ENCODE assay signal across 19 cellular contexts in the genomic region with DNA sequence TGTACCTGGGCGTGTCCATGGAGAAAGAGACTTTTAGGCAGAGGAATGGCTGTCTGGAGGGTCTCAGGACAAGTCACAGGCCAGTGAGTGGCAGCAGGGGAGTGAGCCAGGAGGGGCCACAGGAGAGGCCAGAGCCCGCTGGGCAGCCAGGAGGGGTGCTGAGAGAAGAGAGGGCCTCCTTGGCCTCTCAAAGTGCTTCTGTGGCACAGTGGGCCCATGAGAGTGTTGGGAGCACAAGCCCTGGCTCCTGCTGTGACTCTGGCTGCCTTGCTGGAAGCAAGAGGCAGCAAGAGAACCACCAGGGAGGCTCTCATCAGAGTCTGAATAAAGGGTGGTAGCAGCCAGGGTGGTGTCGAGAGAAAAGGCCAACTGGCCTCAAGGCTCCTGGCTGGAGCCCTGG.
A peak's percentile ranks its signal among the peaks of the same experiment; 100 is the strongest.
DNase-seq lines count a peak whose midpoint lies in the region; ATAC-seq, FAIRE-seq and TF ChIP-seq lines count a peak whose summit lies in the region.
"Had no signal": no experiment of that assay in that cellular context is flagged by ENCODE, and none has a peak within 500 bp of the region (broad histone marks: within the 10 kb centered on the region; RNA-seq: fewer than 3 reads in every experiment).

No MANE protein-coding gene starts in this region.

- no peak overlapping the region for H2AK5ac ChIP-seq in H1 (ENCODE audit: low read depth, low read length)

- H3K18ac ChIP-seq in H1 (ENCODE audit: extremely low read depth, low read length) = no peak overlapping the region

- no peak overlapping the region for H2AFZ ChIP-seq in H1 (ENCODE audit: low read length)
- H2AFZ ChIP-seq: hepatocyte had no signal

- 97% methylated on average over 3 of the region's 3 CpGs; no CpG with 5 or more reads in 1 of the 2 experiments for WGBS in H1 (ENCODE audit: extremely low coverage in 1 of 2, insufficient coverage in 1 of 2, insufficient read length in 1 of 2, insufficient replicate concordance in 2 of 2, low coverage in 1 of 2, low lambda C conversion rate in 2 of 2, missing lambda C conversion rate in 1 of 2), 2 experiments

- no peak overlapping the region for H3K4me2 ChIP-seq in H1 (ENCODE audit: insufficient read depth in 1 of 2, low read depth in 2 of 2, low read length in 2 of 2)
- H3K4me2 ChIP-seq: hepatocyte had no signal

- H3K4me1 Mint-ChIP-seq in activated CD4-positive, alpha-beta T cell treated with anti-CD3 and anti-CD28 coated beads, Interleukin-2, amount 10 ng/mL, durations not matched to agents 24 days and 14 days = peaks cover 53% of the 10 kb centered on the region
- H3K4me1 Mint-ChIP-seq in stimulated activated naive CD8-positive, alpha-beta T cell treated with anti-CD3 and anti-CD28 coated beads, Interleukin-15, amount 100 ng/mL, for 72 hours = peaks cover 83% of the 10 kb centered on the region

- no peak for ATAC-seq in stimulated activated naive CD8-positive, alpha-beta T cell treated with anti-CD3 and anti-CD28 coated beads, Interleukin-15, amount 100 ng/mL, for 72 hours
- ATAC-seq in stimulated activated naive CD8-positive, alpha-beta T cell treated with anti-CD3 and anti-CD28 coated beads, Interleukin-15, Interleukin-2, amounts not matched to agents 100 U/mL and 50 U/mL, for 24 hours = no peak
- no peak for ATAC-seq in HG03354 (IDR thresholded peaks at IDR 0.05; ENCODE audit: poor library complexity, severe bottlenecking, unreplicated experiment)

- POLR2A ChIA-PET in H1 (lab: Charles Lee; ENCODE audit: partially characterized antibody) = no interaction called here

- no peak overlapping the region for H2BK20ac ChIP-seq in H1 (ENCODE audit: low read length)

- H3K27ac Mint-ChIP-seq in activated CD4-positive, alpha-beta T cell treated with anti-CD3 and anti-CD28 coated beads, Interleukin-2, amount 10 ng/mL, durations not matched to agents 24 days and 14 days = peak overlapping the region; percentile 2
- peak overlapping the region; percentile 40 to 65 for H3K27ac Mint-ChIP-seq in stimulated activated naive CD8-positive, alpha-beta T cell treated with anti-CD3 and anti-CD28 coated beads, Interleukin-15, amount 100 ng/mL, for 72 hours

- no peaks in the 10 kb centered on the region for H3K79me2 ChIP-seq in H1 (ENCODE audit: control insufficient read depth in 1 of 2, insufficient read depth in 2 of 2, low read length in 2 of 2)
- H3K79me2 ChIP-seq: hepatocyte had no signal

- H4K91ac ChIP-seq in H1 (replicated peaks; ENCODE audit: insufficient read length, low read length) = no peak overlapping the region

- intact Hi-C loops in activated CD4-positive, alpha-beta T cell treated with anti-CD3 and anti-CD28 coated beads, Interleukin-2, amount 10 ng/mL, durations not matched to agents 24 days and 14 days (cut with micrococcal nuclease) = no loop called here

- H3K9me3 ChIP-seq in H1 (ENCODE audit: insufficient read depth in 2 of 2, low read depth in 1 of 2, low read length in 1 of 2) = no peaks in the 10 kb centered on the region
- H3K9me3 ChIP-seq: breast epithelium, HAP-1 had no signal

- H3K79me1 ChIP-seq in H1 (ENCODE audit: low read depth, low read length) = peaks cover 6% of the 10 kb centered on the region; the same call in 1 of the 2 replicates

- no peak overlapping the region for H3K4me3 Mint-ChIP-seq in activated CD4-positive, alpha-beta T cell treated with anti-CD3 and anti-CD28 coated beads, Interleukin-2, amount 10 ng/mL, durations not matched to agents 24 days and 14 days
- H3K4me3 Mint-ChIP-seq in stimulated activated naive CD8-positive, alpha-beta T cell treated with anti-CD3 and anti-CD28 coated beads, Interleukin-15, amount 100 ng/mL, for 72 hours = no peak overlapping the region

- no peak for TF ChIP-seq RAD21 in H1 (IDR thresholded peaks at IDR 0.05 in 1 of 2, conservative IDR thresholded peaks at IDR 0.05 in 1 of 2; ENCODE audit: low read depth in 2 of 2, low read length in 2 of 2)

- H4K5ac ChIP-seq in H1 (ENCODE audit: insufficient read length, low read depth, low read length) = no peak overlapping the region

- H3K27ac ChIP-seq in H1 (ENCODE audit: low read depth, low read length) = no peak overlapping the region
- H3K27ac ChIP-seq: breast epithelium, hepatocyte had no signal

- no peaks in the 10 kb centered on the region; a peak in 1 of 7 replicates for H3K4me1 ChIP-seq in H1 (replicated peaks in 1 of 4; ENCODE audit: control insufficient read depth in 3 of 4, insufficient read depth in 4 of 4, low read length in 3 of 4)
- H3K4me1 ChIP-seq: breast epithelium, HAP-1 had no signal

- FAIRE-seq in H1 (lab: Jason Lieb, UNC) = no peak
- FAIRE-seq: islet of Langerhans had no signal

- H3K27me3 ChIP-seq in H1 (replicated peaks in 1 of 4; ENCODE audit: control insufficient read depth in 3 of 4, extremely low read depth in 1 of 4, insufficient read depth in 3 of 4, low read length in 3 of 4) = no peaks in the 10 kb centered on the region
- H3K27me3 ChIP-seq: breast epithelium, hepatocyte had no signal

- no peak overlapping the region for H3K23ac ChIP-seq in H1 (ENCODE audit: insufficient read length)

- no peak for TF ChIP-seq POLR2A in H1 (IDR thresholded peaks at IDR 0.05; ENCODE audit: control extremely low read depth in 1 of 2, low read depth in 2 of 2, low read length in 2 of 2)

- no peak for TF ChIP-seq EP300 in H1 (IDR thresholded peaks at IDR 0.05; ENCODE audit: borderline replicate concordance in 1 of 2, low read depth in 2 of 2, low read length in 2 of 2)

- TF ChIP-seq CTCF in H1 (IDR thresholded peaks at IDR 0.05; ENCODE audit: control extremely low read depth in 1 of 3, insufficient read depth in 1 of 3, low read depth in 1 of 3, low read length in 3 of 3) = no peak

- H3K36me3 ChIP-seq in H1 (ENCODE audit: control insufficient read depth in 2 of 4, insufficient read depth in 4 of 4, low read length in 3 of 4) = no peaks in the 10 kb centered on the region
- H3K36me3 ChIP-seq: breast epithelium, HAP-1 had no signal

- no peaks in the 10 kb centered on the region for H3K9me3 Mint-ChIP-seq in activated CD4-positive, alpha-beta T cell treated with anti-CD3 and anti-CD28 coated beads, Interleukin-2, amount 10 ng/mL, durations not matched to agents 24 days and 14 days
- no peaks in the 10 kb centered on the region for H3K9me3 Mint-ChIP-seq in stimulated activated naive CD8-positive, alpha-beta T cell treated with anti-CD3 and anti-CD28 coated beads, Interleukin-15, amount 100 ng/mL, for 72 hours

- H2BK5ac ChIP-seq in H1 (ENCODE audit: low read depth, low read length) = no peak overlapping the region

- peaks cover 40% of the 10 kb centered on the region for H3K36me3 Mint-ChIP-seq in activated CD4-positive, alpha-beta T cell treated with anti-CD3 and anti-CD28 coated beads, Interleukin-2, amount 10 ng/mL, durations not matched to agents 24 days and 14 days (ENCODE audit: low read depth)

- H3K56ac ChIP-seq in H1 (replicated peaks; ENCODE audit: insufficient read length, low read depth, low read length) = no peak overlapping the region

- no peak overlapping the region for H3K9ac ChIP-seq in H1 (replicated peaks in 1 of 4; ENCODE audit: extremely low read depth in 1 of 4, low read depth in 3 of 4, low read length in 3 of 4)

- H2BK15ac ChIP-seq in H1 (ENCODE audit: low read length) = no peak overlapping the region

- no peak overlapping the region for H3K4me3 ChIP-seq in H1 (ENCODE audit: extremely low read depth in 1 of 4, insufficient read depth in 2 of 4, low read depth in 3 of 4, low read length in 4 of 4)
- H3K4me3 ChIP-seq: breast epithelium, HAP-1, hepatocyte had no signal

- no peak overlapping the region for H2BK120ac ChIP-seq in H1 (replicated peaks; ENCODE audit: low read depth, low read length)

- no peak overlapping the region for H2BK12ac ChIP-seq in H1 (ENCODE audit: low read depth, low read length)

- H3K4ac ChIP-seq in H1 (replicated peaks; ENCODE audit: insufficient read length, low read depth, low read length) = no peak overlapping the region

- DNase-seq in activated CD4-positive, alpha-beta T cell treated with anti-CD3 and anti-CD28 coated beads, Interleukin-2, amount 10 ng/mL, durations not matched to agents 24 days and 14 days = no peak
- no peak for DNase-seq in activated CD4-positive, alpha-beta T cell treated with anti-CD3 and anti-CD28 coated beads, Interleukin-2, amount 50 U/mL, for 1 hour
- no peak for DNase-seq in stimulated activated naive CD8-positive, alpha-beta T cell treated with anti-CD3 and anti-CD28 coated beads, Interleukin-15, amount 100 ng/mL, for 72 hours
- no peak for DNase-seq in stimulated activated naive CD8-positive, alpha-beta T cell treated with anti-CD3 and anti-CD28 coated beads, Interleukin-15, Interleukin-2, amounts not matched to agents 100 U/mL and 50 U/mL, for 24 hours
- peak in 1 of 2 experiments; percentile 45 for DNase-seq in H1 (ENCODE audit: low read depth in 1 of 2, low spot score in 2 of 2)
- no peak for DNase-seq in AG08395 (ENCODE audit: low spot score)
- DNase-seq in NCI-H2029 (lab: John Stamatoyannopoulos, UW) = no peak
- DNase-seq: C1 segment of cervical spinal cord; dermis blood vessel endothelial cell; GDM1; mammary epithelial cell; NCI-H1417; NCI-H524 treated with DMSO at 0.1 percent for 48 hours; stimulated activated CD4-positive, alpha-beta T cell treated with anti-CD3 and anti-CD28 coated beads, Interleukin-1b, Interleukin-23, amount 100 ng/mL, for 48 hours had no signal

- no peak overlapping the region for H3K14ac ChIP-seq in H1 (ENCODE audit: insufficient read length)

- CTCF ChIA-PET in H1 (lab: Charles Lee; ENCODE audit: partially characterized antibody) = no interaction called here

- peak overlapping the region; percentile 23; the same call in 1 of the 2 replicates for H4K8ac ChIP-seq in H1 (ENCODE audit: extremely low read depth, insufficient read depth, low read length)

- H3K23me2 ChIP-seq in H1 (ENCODE audit: low read depth, low read length) = no peaks in the 10 kb centered on the region

- H3K27me3 Mint-ChIP-seq in activated CD4-positive, alpha-beta T cell treated with anti-CD3 and anti-CD28 coated beads, Interleukin-2, amount 10 ng/mL, durations not matched to agents 24 days and 14 days = no peaks in the 10 kb centered on the region
- no peaks in the 10 kb centered on the region for H3K27me3 Mint-ChIP-seq in stimulated activated naive CD8-positive, alpha-beta T cell treated with anti-CD3 and anti-CD28 coated beads, Interleukin-15, amount 100 ng/mL, for 72 hours

- H4K20me1 ChIP-seq in H1 (replicated peaks in 1 of 2; ENCODE audit: control insufficient read depth in 1 of 2, insufficient read depth in 2 of 2, low read length in 2 of 2) = peaks cover 0 to 15% of the 10 kb centered on the region in 2 experiments

TF ChIP-seq in H1, 55 proteins besides CTCF, POLR2A, EP300 and RAD21 (continues in another document):
- TF ChIP-seq SP4 (IDR thresholded peaks at IDR 0.05; ENCODE audit: low read length) (no peak), KDM1A (IDR thresholded peaks at IDR 0.05; ENCODE audit: borderline replicate concordance, low read length) (no peak), BRCA1 (IDR thresholded peaks at IDR 0.05; ENCODE audit: low read depth, low read length) (no peak), EZH2 (IDR thresholded peaks at IDR 0.05; ENCODE audit: low read depth, low read length, severe bottlenecking) (no peak), RBBP5 (IDR thresholded peaks at IDR 0.05; ENCODE audit: borderline replicate concordance, low read depth, low read length) (no peak), RXRA (IDR thresholded peaks at IDR 0.05; ENCODE audit: insufficient read depth, low read depth, low read length) (no peak), ASH2L (IDR thresholded peaks at IDR 0.05; ENCODE audit: low read length) (no peak)
